Comparison of ENCODE assay signal across 8 cellular contexts in the genomic region with DNA sequence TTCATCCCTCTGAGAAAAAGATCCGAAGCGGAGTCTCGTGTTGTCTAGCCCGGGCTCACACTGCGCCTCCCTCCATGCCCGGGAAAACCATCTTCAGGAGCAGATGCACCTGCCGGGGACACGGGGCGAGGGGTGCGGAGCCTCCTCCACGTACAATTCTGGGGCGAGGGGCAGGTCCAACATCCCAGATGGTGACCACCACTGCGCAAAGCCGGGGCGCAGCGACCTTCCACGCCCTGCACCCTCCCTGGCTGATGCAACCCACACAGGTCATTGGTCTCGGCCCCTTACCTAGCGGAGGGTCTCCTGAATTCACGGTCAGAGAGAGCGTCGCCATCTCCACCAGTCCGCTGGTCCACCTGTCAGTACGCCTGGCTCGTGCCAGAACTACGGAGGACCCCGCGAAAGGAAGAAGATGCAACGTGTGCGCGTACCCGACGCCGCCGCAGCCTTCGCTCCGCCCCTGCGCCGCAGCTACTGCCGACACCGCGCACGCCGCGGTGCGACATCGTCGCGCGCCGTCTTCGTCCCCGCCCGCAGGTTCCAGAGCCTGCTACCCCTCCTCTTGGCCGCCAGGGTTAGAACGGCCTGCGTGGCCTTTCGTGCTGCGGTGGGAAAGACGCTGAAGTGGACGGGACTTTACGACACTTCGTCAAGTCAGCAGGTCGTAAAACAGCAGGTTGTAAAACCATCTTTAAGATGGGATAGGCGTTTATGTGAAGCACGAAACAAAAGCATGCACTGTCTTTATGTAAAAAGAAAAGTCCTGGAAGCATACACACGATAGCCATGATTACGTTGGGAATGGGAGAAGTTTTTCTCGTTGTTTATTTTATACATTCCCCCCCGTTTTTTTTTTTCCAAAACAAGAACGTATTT. TPM values are rescaled to one million over a fixed set of nuclear protein-coding genes. Genes with fewer than 3 reads are reported as not detected.
DNase-seq lines count a peak whose midpoint lies in the region; ATAC-seq and TF ChIP-seq lines count a peak whose summit lies in the region.

Gene EPRS1, minus strand, starts transcription at position 454 of the 879 bp plus-strand sequence. Its CDS starts 117 bp downstream, at position 337.

- peak within 1 kb of the TSS; percentile 97 for H3K27ac Mint-ChIP-seq in progenitor cell of endocrine pancreas

- no peaks in the 10 kb centered on the region for H3K36me3 ChIP-seq in urinary bladder (ENCODE audit: insufficient read depth)

- intact Hi-C loops in left cardiac atrium (cut with DNase I), result no loop called here

- under 1% methylated on average over 71 of the region's 71 CpGs for WGBS in urinary bladder

- no peaks in the 10 kb centered on the region for H3K9me3 Mint-ChIP-seq in progenitor cell of endocrine pancreas (ENCODE audit: low read depth)

- H3K4me3 ChIP-seq in urinary bladder (ENCODE audit: low read depth, low read length), result peak within 1 kb of the TSS; percentile 84

- no peaks in the 10 kb centered on the region for H3K4me1 ChIP-seq in urinary bladder (ENCODE audit: insufficient read depth)

- peak; percentile 70 for TF ChIP-seq CTCF in GM12874 (IDR thresholded peaks at IDR 0.05; ENCODE audit: insufficient read depth, low read depth, low read length)
- peak; percentile 66 for TF ChIP-seq CTCF in progenitor cell of endocrine pancreas (IDR thresholded peaks at IDR 0.05; ENCODE audit: unreplicated experiment)

- H3K27ac ChIP-seq in urinary bladder (ENCODE audit: low read depth), result peak within 1 kb of the TSS; percentile 86

- no peaks in the 10 kb centered on the region for H3K27me3 Mint-ChIP-seq in progenitor cell of endocrine pancreas

- ATAC-seq in HG02798 (IDR thresholded peaks at IDR 0.05; ENCODE audit: poor library complexity, unreplicated experiment) (peak; percentile 99), left cardiac atrium (peak; percentile 99 to 100)

- DNase-seq in NCI-H1436 (lab: John Stamatoyannopoulos, UW) (peak; percentile 99), T-helper 1 cell (peak; percentile 85 to 99 (median 90)), amniotic epithelial cell (ENCODE audit: low read depth) (peak; percentile 98), left cardiac atrium (peak; percentile 95), progenitor cell of endocrine pancreas (ENCODE audit: low spot score, unreplicated experiment) (peak; percentile 87)

- H3K36me3 Mint-ChIP-seq in progenitor cell of endocrine pancreas (ENCODE audit: insufficient read depth), result peaks cover 1% of the 10 kb centered on the region

- peaks cover 14% of the 10 kb centered on the region for H3K4me1 Mint-ChIP-seq in progenitor cell of endocrine pancreas (ENCODE audit: low read depth)

- H3K4me3 Mint-ChIP-seq in progenitor cell of endocrine pancreas (ENCODE audit: low read depth), result peak within 1 kb of the TSS; percentile 94

RNA-seq across cellular contexts. Expression of gene EPRS1, which starts in this region (rescaled TPM):
- total RNA-seq in left cardiac atrium (10 to 100 TPM; 63.0 to 72.5 TPM), progenitor cell of endocrine pancreas (103 TPM in 2 replicates), urinary bladder (112 TPM)
- 33.7 TPM for polyA plus RNA-seq in urinary bladder

Comparison
In these comparisons a context has a peak if more than half of its experiments do, and no peak if none do; other contexts are left out.
1. Peak in every context shown above with its lines: DNase-seq, ATAC-seq, H3K4me3 ChIP-seq and H3K27ac ChIP-seq.